In the genomic region with DNA sequence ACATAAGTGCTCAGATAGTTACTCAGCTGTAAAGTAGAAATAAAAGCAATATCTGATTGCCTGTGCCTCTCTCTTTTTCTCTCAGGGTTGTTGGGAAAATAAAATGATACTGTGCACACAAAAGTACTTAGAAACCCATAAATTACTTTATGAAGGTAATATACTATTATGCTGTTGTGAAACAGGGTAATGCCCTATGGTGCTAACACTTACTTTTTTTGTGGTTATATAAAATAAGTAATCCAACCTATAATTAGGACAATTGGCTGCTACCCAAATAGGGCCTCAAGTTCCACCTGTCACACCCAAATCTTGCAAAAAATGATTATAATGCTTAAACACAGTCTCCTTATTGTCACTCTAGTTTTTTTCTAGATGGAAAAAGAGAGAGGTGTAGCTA, we compare ENCODE assay signal across 29 cellular contexts. TPM values are rescaled to one million over a fixed set of nuclear protein-coding genes. Genes with fewer than 3 reads are reported as not detected.
A peak's percentile ranks its signal among the peaks of the same experiment; 100 is the strongest.
DNase-seq lines count a peak whose midpoint lies in the region; ATAC-seq and TF ChIP-seq lines count a peak whose summit lies in the region.
"Had no signal": no experiment of that assay in that cellular context is flagged by ENCODE, and none has a peak within 500 bp of the region (broad histone marks: within the 10 kb centered on the region; RNA-seq: fewer than 3 reads in every experiment).

No MANE protein-coding gene starts in this region.

- H3K27ac Mint-ChIP-seq in activated CD8-positive, alpha-beta T cell treated with anti-CD3 and anti-CD28 coated beads, Interleukin-2, amount 10 ng/mL, durations not matched to agents 7 days and 5 days, result no peak overlapping the region
- H3K27ac Mint-ChIP-seq: activated B cell treated with CpG ODN at 0.5 μM for 24 hours; activated CD8-positive, alpha-beta memory T cell treated with anti-CD3 and anti-CD28 coated beads, Interleukin-2, amount 10 ng/mL, durations not matched to agents 7 days and 5 days; activated naive CD8-positive, alpha-beta T cell treated with anti-CD3 and anti-CD28 coated beads, Interleukin-2, amount 10 ng/mL, durations not matched to agents 7 days and 5 days; immature natural killer cell; memory B cell had no signal

- no peak for TF ChIP-seq CTCF in mucosa of descending colon (IDR thresholded peaks at IDR 0.05)

- POLR2A ChIA-PET in activated CD8-positive, alpha-beta T cell treated with anti-CD3 and anti-CD28 coated beads, Interleukin-2, amount 10 ng/mL, durations not matched to agents 7 days and 5 days (lab: Charles Lee), result no interaction called here

- no peak overlapping the region for H3K4me3 ChIP-seq in mucosa of descending colon
- H3K4me3 ChIP-seq: pancreas, skin epidermis had no signal

- ATAC-seq in mucosa of descending colon, result peak; percentile 85
- ATAC-seq in activated CD8-positive, alpha-beta T cell treated with anti-CD3 and anti-CD28 coated beads, Interleukin-2, amount 10 ng/mL, durations not matched to agents 7 days and 5 days, result no peak
- ATAC-seq: activated CD8-positive, alpha-beta memory T cell treated with anti-CD3 and anti-CD28 coated beads, Interleukin-2, amount 10 ng/mL, durations not matched to agents 7 days and 5 days; activated T-cell treated with anti-CD3 and anti-CD28 coated beads, Interleukin-2, amount 50 U/mL, for 4 hours; HCT116; Panc1; pancreas; stimulated activated naive CD8-positive, alpha-beta T cell treated with anti-CD3 and anti-CD28 coated beads, Interleukin-15, Interleukin-2, amounts not matched to agents 100 U/mL and 50 U/mL, for 24 hours had no signal

- no peaks in the 10 kb centered on the region for H3K4me1 Mint-ChIP-seq in activated CD8-positive, alpha-beta T cell treated with anti-CD3 and anti-CD28 coated beads, Interleukin-2, amount 10 ng/mL, durations not matched to agents 7 days and 5 days (ENCODE audit: low read depth)
- H3K4me1 Mint-ChIP-seq: activated CD8-positive, alpha-beta memory T cell treated with anti-CD3 and anti-CD28 coated beads, Interleukin-2, amount 10 ng/mL, durations not matched to agents 7 days and 5 days; activated naive CD8-positive, alpha-beta T cell treated with anti-CD3 and anti-CD28 coated beads, Interleukin-2, amount 10 ng/mL, durations not matched to agents 7 days and 5 days had no signal

- H3K27me3 Mint-ChIP-seq in activated CD8-positive, alpha-beta T cell treated with anti-CD3 and anti-CD28 coated beads, Interleukin-2, amount 10 ng/mL, durations not matched to agents 7 days and 5 days (ENCODE audit: low read depth), result peaks cover 2% of the 10 kb centered on the region
- H3K27me3 Mint-ChIP-seq: activated B cell treated with CpG ODN at 0.5 μM for 24 hours; activated CD8-positive, alpha-beta memory T cell treated with anti-CD3 and anti-CD28 coated beads, Interleukin-2, amount 10 ng/mL, durations not matched to agents 7 days and 5 days; activated naive CD8-positive, alpha-beta T cell treated with anti-CD3 and anti-CD28 coated beads, Interleukin-2, amount 10 ng/mL, durations not matched to agents 7 days and 5 days; memory B cell had no signal

- CTCF ChIA-PET in activated CD8-positive, alpha-beta T cell treated with anti-CD3 and anti-CD28 coated beads, Interleukin-2, amount 10 ng/mL, durations not matched to agents 7 days and 5 days (lab: Charles Lee), result no interaction called here

- DNase-seq in DMS 273 (lab: John Stamatoyannopoulos, UW; ENCODE audit: unreplicated experiment) (peak; percentile 18), DMS 273 treated with DMSO at 0.1 percent for 48 hours (lab: John Stamatoyannopoulos, UW) (no peak), NCI-H1436 treated with DMSO at 0.1 percent for 48 hours (lab: John Stamatoyannopoulos, UW) (peak; percentile 63), NCI-H2227 treated with DMSO at 0.1 percent for 48 hours (lab: John Stamatoyannopoulos, UW) (peak; percentile 100), mucosa of descending colon (no peak), RPMI8226 (no peak)
- DNase-seq in activated CD8-positive, alpha-beta T cell treated with anti-CD3 and anti-CD28 coated beads, Interleukin-2, amount 10 ng/mL, durations not matched to agents 7 days and 5 days, result no peak
- DNase-seq in stimulated activated CD4-positive, alpha-beta T cell treated with anti-CD3 and anti-CD28 coated beads, Interleukin-2, amount 100 ng/mL, for 24 hours, result no peak
- DNase-seq: activated B cell treated with CpG ODN at 0.5 μM for 24 hours; activated CD8-positive, alpha-beta memory T cell treated with anti-CD3 and anti-CD28 coated beads, Interleukin-2, amount 10 ng/mL, durations not matched to agents 7 days and 5 days; activated gamma-delta T cell treated with Interleukin-2 at 50 U/mL for 16 hours; activated naive CD8-positive, alpha-beta T cell treated with anti-CD3 and anti-CD28 coated beads, Interleukin-2, amount 10 ng/mL, durations not matched to agents 7 days and 5 days; activated T-cell treated with anti-CD3 and anti-CD28 coated beads, Interleukin-2, amount 50 U/mL, for 4 hours; aorta; C1 segment of cervical spinal cord; effector CD8-positive, alpha-beta T cell; hypothalamus; immature natural killer cell; left cardiac atrium; NCI-H187 treated with DMSO at 0.1 percent for 48 hours; pancreas; retina; SHP77 treated with DMSO at 0.1 percent for 48 hours; stimulated activated naive CD8-positive, alpha-beta T cell treated with anti-CD3 and anti-CD28 coated beads, Interleukin-15, Interleukin-2, amounts not matched to agents 100 U/mL and 50 U/mL, for 24 hours had no signal

- H3K36me3 ChIP-seq in mucosa of descending colon (ENCODE audit: low read depth), result no peaks in the 10 kb centered on the region
- H3K36me3 ChIP-seq: pancreas had no signal

- intact Hi-C loops in mucosa of descending colon (cut with DNase I, micrococcal nuclease), result no loop called here

- peaks cover 2% of the 10 kb centered on the region for H3K36me3 Mint-ChIP-seq in activated CD8-positive, alpha-beta T cell treated with anti-CD3 and anti-CD28 coated beads, Interleukin-2, amount 10 ng/mL, durations not matched to agents 7 days and 5 days (ENCODE audit: low read depth)
- H3K36me3 Mint-ChIP-seq: immature natural killer cell had no signal

- no peaks in the 10 kb centered on the region for H3K9me3 Mint-ChIP-seq in activated CD8-positive, alpha-beta T cell treated with anti-CD3 and anti-CD28 coated beads, Interleukin-2, amount 10 ng/mL, durations not matched to agents 7 days and 5 days (ENCODE audit: insufficient read depth)
- H3K9me3 Mint-ChIP-seq: activated B cell treated with CpG ODN at 0.5 μM for 24 hours; activated T-cell treated with anti-CD3 and anti-CD28 coated beads, Interleukin-2, amount 50 U/mL, for 4 hours; immature natural killer cell; memory B cell had no signal

- no peak overlapping the region for H3K4me3 Mint-ChIP-seq in activated CD8-positive, alpha-beta T cell treated with anti-CD3 and anti-CD28 coated beads, Interleukin-2, amount 10 ng/mL, durations not matched to agents 7 days and 5 days
- H3K4me3 Mint-ChIP-seq: activated B cell treated with CpG ODN at 0.5 μM for 24 hours; activated CD8-positive, alpha-beta memory T cell treated with anti-CD3 and anti-CD28 coated beads, Interleukin-2, amount 10 ng/mL, durations not matched to agents 7 days and 5 days; activated naive CD8-positive, alpha-beta T cell treated with anti-CD3 and anti-CD28 coated beads, Interleukin-2, amount 10 ng/mL, durations not matched to agents 7 days and 5 days; activated T-cell treated with anti-CD3 and anti-CD28 coated beads, Interleukin-2, amount 50 U/mL, for 4 hours; immature natural killer cell; memory B cell; neural crest cell had no signal

- H3K9me3 ChIP-seq in mucosa of descending colon, result no peaks in the 10 kb centered on the region
- H3K9me3 ChIP-seq: pancreas had no signal

- peaks cover 16% of the 10 kb centered on the region for H3K4me1 ChIP-seq in mucosa of descending colon (ENCODE audit: low read depth)
- H3K4me1 ChIP-seq: pancreas had no signal

RNA-seq across cellular contexts. Expression of a gene that starts 50.6 kb away (rescaled TPM):
- 10 to 100 TPM; 41.0 to 85.4 (median 49.6) TPM for total RNA-seq in mucosa of descending colon
- total RNA-seq in activated CD8-positive, alpha-beta T cell treated with anti-CD3 and anti-CD28 coated beads, Interleukin-2, amount 10 ng/mL, durations not matched to agents 7 days and 5 days, result 10 to 100 TPM; 20.4 to 24.9 TPM

Comparison
In these comparisons a context has a peak if more than half of its experiments do, and no peak if none do; other contexts are left out.
1. DNase-seq: peak in DMS 273 (single experiment), NCI-H1436 treated with DMSO at 0.1 percent for 48 hours (single experiment) and NCI-H2227 treated with DMSO at 0.1 percent for 48 hours (single experiment); none in DMS 273 treated with DMSO at 0.1 percent for 48 hours (single experiment), mucosa of descending colon (0 of 3), RPMI8226 (single experiment), activated CD8-positive, alpha-beta T cell treated with anti-CD3 and anti-CD28 coated beads, Interleukin-2, amount 10 ng/mL, durations not matched to agents 7 days and 5 days (single experiment) and stimulated activated CD4-positive, alpha-beta T cell treated with anti-CD3 and anti-CD28 coated beads, Interleukin-2, amount 100 ng/mL, for 24 hours (0 of 2).